Comparison of ENCODE assay signal across 23 cellular contexts in the genomic region with DNA sequence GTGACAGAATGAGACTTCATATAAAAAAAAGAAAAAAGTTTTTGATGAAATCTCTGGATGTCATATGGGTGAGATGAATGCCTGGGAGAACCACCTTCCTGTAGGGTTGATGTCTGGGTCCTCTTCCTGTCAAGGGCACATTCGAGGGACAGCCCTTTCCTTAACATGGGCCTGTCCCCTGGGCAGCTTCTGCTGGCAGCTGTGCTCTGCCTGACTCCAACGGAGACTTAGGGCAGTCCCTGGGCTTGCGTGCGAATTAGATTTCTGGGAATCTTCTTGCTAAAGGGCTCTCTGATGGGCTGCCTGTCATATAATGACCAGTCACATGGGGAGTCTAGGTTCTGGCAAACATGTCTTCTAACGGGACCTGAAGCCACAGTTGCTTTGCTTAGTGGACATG. TPM values are rescaled to one million over a fixed set of nuclear protein-coding genes. Genes with fewer than 3 reads are reported as not detected.
DNase-seq lines count a peak whose midpoint lies in the region; ATAC-seq and TF ChIP-seq lines count a peak whose summit lies in the region.
"Had no signal": no experiment of that assay in that cellular context is flagged by ENCODE, and none has a peak within 500 bp of the region (broad histone marks: within the 10 kb centered on the region; RNA-seq: fewer than 3 reads in every experiment).

No MANE protein-coding gene starts in this region.

- POLR2A ChIA-PET in activated CD4-positive, alpha-beta T cell treated with anti-CD3 and anti-CD28 coated beads, Interleukin-2, amount 10 ng/mL, durations not matched to agents 7 days and 5 days (lab: Charles Lee), result no interaction called here
- POLR2A ChIA-PET in CD4-positive, alpha-beta T cell (lab: Charles Lee), result no interaction called here
- POLR2A ChIA-PET in naive thymus-derived CD8-positive, alpha-beta T cell (lab: Charles Lee), result no interaction called here

- no peak overlapping the region for H3K27ac ChIP-seq in CD4-positive, alpha-beta T cell (ENCODE audit: low read depth, low read length)
- H3K27ac ChIP-seq: A549, foreskin keratinocyte, hepatocyte, HL-60, RWPE1, tibial nerve had no signal

- ATAC-seq in CD4-positive, alpha-beta T cell (ENCODE audit: poor library complexity), result no peak
- ATAC-seq in naive thymus-derived CD8-positive, alpha-beta T cell, result no peak
- ATAC-seq in GM18517 (IDR thresholded peaks at IDR 0.05; ENCODE audit: unreplicated experiment), result no peak
- ATAC-seq: A549, foreskin keratinocyte had no signal

- H3K9me3 Mint-ChIP-seq in activated CD4-positive, alpha-beta T cell treated with anti-CD3 and anti-CD28 coated beads, Interleukin-2, amount 10 ng/mL, durations not matched to agents 7 days and 5 days, result no peaks in the 10 kb centered on the region
- no peaks in the 10 kb centered on the region for H3K9me3 Mint-ChIP-seq in CD4-positive, alpha-beta T cell
- H3K9me3 Mint-ChIP-seq in activated naive CD8-positive, alpha-beta T cell treated with anti-CD3 and anti-CD28 coated beads for 36 hours, result peaks cover 2% of the 10 kb centered on the region
- no peaks in the 10 kb centered on the region for H3K9me3 Mint-ChIP-seq in naive thymus-derived CD8-positive, alpha-beta T cell
- H3K9me3 Mint-ChIP-seq: immature natural killer cell had no signal

- CTCF ChIA-PET in activated CD4-positive, alpha-beta T cell treated with anti-CD3 and anti-CD28 coated beads, Interleukin-2, amount 10 ng/mL, durations not matched to agents 7 days and 5 days (lab: Charles Lee), result no interaction called here
- CTCF ChIA-PET in CD4-positive, alpha-beta T cell (lab: Charles Lee), result no interaction called here

- H3K27me3 Mint-ChIP-seq in activated CD4-positive, alpha-beta T cell treated with anti-CD3 and anti-CD28 coated beads, Interleukin-2, amount 10 ng/mL, durations not matched to agents 7 days and 5 days, result no peaks in the 10 kb centered on the region
- no peaks in the 10 kb centered on the region for H3K27me3 Mint-ChIP-seq in CD4-positive, alpha-beta T cell
- H3K27me3 Mint-ChIP-seq in activated naive CD8-positive, alpha-beta T cell treated with anti-CD3 and anti-CD28 coated beads for 36 hours, result no peaks in the 10 kb centered on the region
- no peaks in the 10 kb centered on the region for H3K27me3 Mint-ChIP-seq in naive thymus-derived CD8-positive, alpha-beta T cell

- H3K4me1 Mint-ChIP-seq in activated CD4-positive, alpha-beta T cell treated with anti-CD3 and anti-CD28 coated beads, Interleukin-2, amount 10 ng/mL, durations not matched to agents 7 days and 5 days, result peaks cover 19% of the 10 kb centered on the region
- H3K4me1 Mint-ChIP-seq in CD4-positive, alpha-beta T cell (ENCODE audit: low read depth), result peaks cover 30% of the 10 kb centered on the region
- H3K4me1 Mint-ChIP-seq in activated naive CD8-positive, alpha-beta T cell treated with anti-CD3 and anti-CD28 coated beads for 36 hours, result peaks cover 22% of the 10 kb centered on the region
- peaks cover 13 to 29% (median 21%) of the 10 kb centered on the region in 4 donors for H3K4me1 Mint-ChIP-seq in naive thymus-derived CD8-positive, alpha-beta T cell

- H3K4me3 Mint-ChIP-seq in activated CD4-positive, alpha-beta T cell treated with anti-CD3 and anti-CD28 coated beads, Interleukin-2, amount 10 ng/mL, durations not matched to agents 7 days and 5 days, result no peak overlapping the region
- H3K4me3 Mint-ChIP-seq in CD4-positive, alpha-beta T cell, result no peak overlapping the region
- H3K4me3 Mint-ChIP-seq in activated naive CD8-positive, alpha-beta T cell treated with anti-CD3 and anti-CD28 coated beads for 36 hours, result no peak overlapping the region
- H3K4me3 Mint-ChIP-seq in naive thymus-derived CD8-positive, alpha-beta T cell, result no peak overlapping the region
- H3K4me3 Mint-ChIP-seq: immature natural killer cell had no signal

- no peaks in the 10 kb centered on the region for H3K27me3 ChIP-seq in CD4-positive, alpha-beta T cell (ENCODE audit: control insufficient read depth, insufficient read depth, low read length)
- H3K27me3 ChIP-seq: esophagus muscularis mucosa, foreskin keratinocyte, hepatocyte, tibial nerve had no signal

- no peaks in the 10 kb centered on the region for H3K9me3 ChIP-seq in CD4-positive, alpha-beta T cell (ENCODE audit: control insufficient read depth, low read length)
- H3K9me3 ChIP-seq: A549, esophagus muscularis mucosa, tibial nerve had no signal

- in situ Hi-C loops in G401 (cut with HindIII; ENCODE audit: low sequenced_read_pairs), result no loop called here

- intact Hi-C loops in CD4-positive, alpha-beta T cell (cut with DNase I, micrococcal nuclease), result no loop called here

- DNase-seq in activated CD4-positive, alpha-beta T cell treated with anti-CD3 and anti-CD28 coated beads, Interleukin-2, amount 10 ng/mL, durations not matched to agents 7 days and 5 days, result no peak
- no peak for DNase-seq in activated CD4-positive, alpha-beta T cell treated with anti-CD3 and anti-CD28 coated beads, Interleukin-2, amount 50 U/mL, for 48 hours
- no peak for DNase-seq in CD4-positive, alpha-beta T cell
- no peak for DNase-seq in activated naive CD8-positive, alpha-beta T cell treated with anti-CD3 and anti-CD28 coated beads for 36 hours
- no peak for DNase-seq in naive thymus-derived CD8-positive, alpha-beta T cell
- DNase-seq in G401 (ENCODE audit: low spot score) (no peak), iPS-NIHi11 (ENCODE audit: low spot score) (no peak)
- DNase-seq: activated CD4-positive, alpha-beta T cell treated with anti-CD3 and anti-CD28 coated beads, Interleukin-2, amount 50 U/mL, for 1 hour; activated CD8-positive, alpha-beta memory T cell treated with anti-CD3 and anti-CD28 coated beads, Interleukin-2, amount 50 U/mL, for 48 hours; activated gamma-delta T cell treated with Interleukin-2 at 50 U/mL for 16 hours; foreskin keratinocyte; immature natural killer cell; Kasumi-1; NCI-H146; NCI-H446 treated with DMSO at 0.1 percent for 48 hours; nucleus accumbens had no signal

- peaks cover 45% of the 10 kb centered on the region for H3K36me3 Mint-ChIP-seq in activated CD4-positive, alpha-beta T cell treated with anti-CD3 and anti-CD28 coated beads, Interleukin-2, amount 10 ng/mL, durations not matched to agents 7 days and 5 days (ENCODE audit: low read depth)
- peaks cover 57% of the 10 kb centered on the region for H3K36me3 Mint-ChIP-seq in CD4-positive, alpha-beta T cell (ENCODE audit: low read depth)
- H3K36me3 Mint-ChIP-seq in activated naive CD8-positive, alpha-beta T cell treated with anti-CD3 and anti-CD28 coated beads for 36 hours, result peaks cover 23% of the 10 kb centered on the region
- H3K36me3 Mint-ChIP-seq in naive thymus-derived CD8-positive, alpha-beta T cell, result peaks cover 0 to 55% (median 15%) of the 10 kb centered on the region in 3 donors

- H3K27ac Mint-ChIP-seq in activated CD4-positive, alpha-beta T cell treated with anti-CD3 and anti-CD28 coated beads, Interleukin-2, amount 10 ng/mL, durations not matched to agents 7 days and 5 days, result peak overlapping the region; percentile 63
- peak overlapping the region; percentile 72 for H3K27ac Mint-ChIP-seq in CD4-positive, alpha-beta T cell
- peak overlapping the region; percentile 0 for H3K27ac Mint-ChIP-seq in activated naive CD8-positive, alpha-beta T cell treated with anti-CD3 and anti-CD28 coated beads for 36 hours
- H3K27ac Mint-ChIP-seq in naive thymus-derived CD8-positive, alpha-beta T cell, result peak overlapping the region in 7 of 10 donors; percentile 19 to 80 (median 54)

- no peak for TF ChIP-seq CTCF in CD4-positive, alpha-beta T cell (IDR thresholded peaks at IDR 0.05)

RNA-seq across cellular contexts. Expression of a gene that starts 40.7 kb away (rescaled TPM):
- total RNA-seq in activated CD4-positive, alpha-beta T cell treated with anti-CD3 and anti-CD28 coated beads, Interleukin-2, amount 10 ng/mL, durations not matched to agents 7 days and 5 days, result 10 to 100 TPM; 35.0 to 43.6 TPM
- 10 to 100 TPM; 43.8 to 49.1 TPM for total RNA-seq in CD4-positive, alpha-beta T cell
- total RNA-seq in activated naive CD8-positive, alpha-beta T cell treated with anti-CD3 and anti-CD28 coated beads for 36 hours, result 10 to 100 TPM; 50.0 to 50.3 TPM
- 10 to 100 TPM; 48.1 to 48.4 TPM for total RNA-seq in naive thymus-derived CD8-positive, alpha-beta T cell
- polyA plus RNA-seq in naive thymus-derived CD8-positive, alpha-beta T cell, result 10 to 100 TPM; 34.2 to 52.5 (median 43.5) TPM
- 42.9 and 57.7 TPM in 2 replicates for total RNA-seq in G401 (2014; rRNA removed; shearing (Covaris generic))

Comparison
In these comparisons a context has a peak if more than half of its experiments do, and no peak if none do; other contexts are left out.
1. H3K27ac Mint-ChIP-seq: peak in every context shown above with its lines; median percentile 72 in CD4-positive, alpha-beta T cell; 63 in activated CD4-positive, alpha-beta T cell treated with anti-CD3 and anti-CD28 coated beads, Interleukin-2, amount 10 ng/mL, durations not matched to agents 7 days and 5 days; 54 in naive thymus-derived CD8-positive, alpha-beta T cell; 0 in activated naive CD8-positive, alpha-beta T cell treated with anti-CD3 and anti-CD28 coated beads for 36 hours.